In the genomic region with DNA sequence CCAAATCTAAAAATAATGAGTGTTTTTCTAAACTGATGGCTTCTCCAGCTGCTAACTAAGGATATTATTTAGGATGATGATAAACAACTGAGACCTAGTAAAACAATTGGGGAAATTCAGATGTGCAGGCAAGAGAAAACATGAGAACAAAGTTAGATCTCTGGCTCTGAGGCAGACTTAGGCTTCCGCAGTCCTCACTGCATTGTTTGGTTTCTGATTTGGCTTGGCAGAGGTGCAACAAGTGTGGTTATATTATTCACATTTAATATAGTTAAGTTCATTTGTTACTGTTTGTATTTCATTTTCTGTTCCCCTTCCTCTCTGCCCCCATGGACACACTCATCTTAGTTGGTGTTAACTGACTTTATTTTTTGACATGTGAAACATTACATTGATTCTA, we compare ENCODE assay signal across 2 cellular contexts.
TF ChIP-seq lines count a peak whose summit lies in the region.

No MANE protein-coding gene starts in this region.

TF ChIP-seq in liver, 16 proteins besides CTCF, POLR2A, EP300 and RAD21 (continued from another document):
- TF ChIP-seq FOXA2 (IDR thresholded peaks at IDR 0.05) (no peak), NR2F2 (IDR thresholded peaks at IDR 0.05) (no peak), GABPA (IDR thresholded peaks at IDR 0.05 in 1 of 2, conservative IDR thresholded peaks at IDR 0.05 in 1 of 2) (no peak), FOXA1 (IDR thresholded peaks at IDR 0.05) (no peak), RXRA (IDR thresholded peaks at IDR 0.05) (no peak), YY1 (IDR thresholded peaks at IDR 0.05) (no peak), HNF4A (conservative IDR thresholded peaks at IDR 0.05) (no peak), SP1 (IDR thresholded peaks at IDR 0.05) (no peak), HNF4G (IDR thresholded peaks at IDR 0.05) (no peak), TAF1 (conservative IDR thresholded peaks at IDR 0.05) (no peak)
- TF ChIP-seq, protein P1, sequence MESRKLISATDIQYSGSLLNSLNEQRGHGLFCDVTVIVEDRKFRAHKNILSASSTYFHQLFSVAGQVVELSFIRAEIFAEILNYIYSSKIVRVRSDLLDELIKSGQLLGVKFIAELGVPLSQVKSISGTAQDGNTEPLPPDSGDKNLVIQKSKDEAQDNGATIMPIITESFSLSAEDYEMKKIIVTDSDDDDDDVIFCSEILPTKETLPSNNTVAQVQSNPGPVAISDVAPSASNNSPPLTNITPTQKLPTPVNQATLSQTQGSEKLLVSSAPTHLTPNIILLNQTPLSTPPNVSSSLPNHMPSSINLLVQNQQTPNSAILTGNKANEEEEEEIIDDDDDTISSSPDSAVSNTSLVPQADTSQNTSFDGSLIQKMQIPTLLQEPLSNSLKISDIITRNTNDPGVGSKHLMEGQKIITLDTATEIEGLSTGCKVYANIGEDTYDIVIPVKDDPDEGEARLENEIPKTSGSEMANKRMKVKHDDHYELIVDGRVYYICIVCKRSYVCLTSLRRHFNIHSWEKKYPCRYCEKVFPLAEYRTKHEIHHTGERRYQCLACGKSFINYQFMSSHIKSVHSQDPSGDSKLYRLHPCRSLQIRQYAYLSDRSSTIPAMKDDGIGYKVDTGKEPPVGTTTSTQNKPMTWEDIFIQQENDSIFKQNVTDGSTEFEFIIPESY (IDR thresholded peaks at IDR 0.05): no peak
- TF ChIP-seq, protein P2, sequence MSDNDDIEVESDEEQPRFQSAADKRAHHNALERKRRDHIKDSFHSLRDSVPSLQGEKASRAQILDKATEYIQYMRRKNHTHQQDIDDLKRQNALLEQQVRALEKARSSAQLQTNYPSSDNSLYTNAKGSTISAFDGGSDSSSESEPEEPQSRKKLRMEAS (IDR thresholded peaks at IDR 0.05): no peak
- TF ChIP-seq, protein P3, sequence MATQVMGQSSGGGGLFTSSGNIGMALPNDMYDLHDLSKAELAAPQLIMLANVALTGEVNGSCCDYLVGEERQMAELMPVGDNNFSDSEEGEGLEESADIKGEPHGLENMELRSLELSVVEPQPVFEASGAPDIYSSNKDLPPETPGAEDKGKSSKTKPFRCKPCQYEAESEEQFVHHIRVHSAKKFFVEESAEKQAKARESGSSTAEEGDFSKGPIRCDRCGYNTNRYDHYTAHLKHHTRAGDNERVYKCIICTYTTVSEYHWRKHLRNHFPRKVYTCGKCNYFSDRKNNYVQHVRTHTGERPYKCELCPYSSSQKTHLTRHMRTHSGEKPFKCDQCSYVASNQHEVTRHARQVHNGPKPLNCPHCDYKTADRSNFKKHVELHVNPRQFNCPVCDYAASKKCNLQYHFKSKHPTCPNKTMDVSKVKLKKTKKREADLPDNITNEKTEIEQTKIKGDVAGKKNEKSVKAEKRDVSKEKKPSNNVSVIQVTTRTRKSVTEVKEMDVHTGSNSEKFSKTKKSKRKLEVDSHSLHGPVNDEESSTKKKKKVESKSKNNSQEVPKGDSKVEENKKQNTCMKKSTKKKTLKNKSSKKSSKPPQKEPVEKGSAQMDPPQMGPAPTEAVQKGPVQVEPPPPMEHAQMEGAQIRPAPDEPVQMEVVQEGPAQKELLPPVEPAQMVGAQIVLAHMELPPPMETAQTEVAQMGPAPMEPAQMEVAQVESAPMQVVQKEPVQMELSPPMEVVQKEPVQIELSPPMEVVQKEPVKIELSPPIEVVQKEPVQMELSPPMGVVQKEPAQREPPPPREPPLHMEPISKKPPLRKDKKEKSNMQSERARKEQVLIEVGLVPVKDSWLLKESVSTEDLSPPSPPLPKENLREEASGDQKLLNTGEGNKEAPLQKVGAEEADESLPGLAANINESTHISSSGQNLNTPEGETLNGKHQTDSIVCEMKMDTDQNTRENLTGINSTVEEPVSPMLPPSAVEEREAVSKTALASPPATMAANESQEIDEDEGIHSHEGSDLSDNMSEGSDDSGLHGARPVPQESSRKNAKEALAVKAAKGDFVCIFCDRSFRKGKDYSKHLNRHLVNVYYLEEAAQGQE (IDR thresholded peaks at IDR 0.05): no peak

TF ChIP-seq in HepG2, 621 proteins besides CTCF, POLR2A, EP300 and RAD21:
- TF ChIP-seq, protein P4, sequence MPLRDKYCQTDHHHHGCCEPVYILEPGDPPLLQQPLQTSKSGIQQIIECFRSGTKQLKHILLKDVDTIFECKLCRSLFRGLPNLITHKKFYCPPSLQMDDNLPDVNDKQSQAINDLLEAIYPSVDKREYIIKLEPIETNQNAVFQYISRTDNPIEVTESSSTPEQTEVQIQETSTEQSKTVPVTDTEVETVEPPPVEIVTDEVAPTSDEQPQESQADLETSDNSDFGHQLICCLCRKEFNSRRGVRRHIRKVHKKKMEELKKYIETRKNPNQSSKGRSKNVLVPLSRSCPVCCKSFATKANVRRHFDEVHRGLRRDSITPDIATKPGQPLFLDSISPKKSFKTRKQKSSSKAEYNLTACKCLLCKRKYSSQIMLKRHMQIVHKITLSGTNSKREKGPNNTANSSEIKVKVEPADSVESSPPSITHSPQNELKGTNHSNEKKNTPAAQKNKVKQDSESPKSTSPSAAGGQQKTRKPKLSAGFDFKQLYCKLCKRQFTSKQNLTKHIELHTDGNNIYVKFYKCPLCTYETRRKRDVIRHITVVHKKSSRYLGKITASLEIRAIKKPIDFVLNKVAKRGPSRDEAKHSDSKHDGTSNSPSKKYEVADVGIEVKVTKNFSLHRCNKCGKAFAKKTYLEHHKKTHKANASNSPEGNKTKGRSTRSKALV (CRISPR knock-in tag; IDR thresholded peaks at IDR 0.05): no peak
- TF ChIP-seq, protein P5, sequence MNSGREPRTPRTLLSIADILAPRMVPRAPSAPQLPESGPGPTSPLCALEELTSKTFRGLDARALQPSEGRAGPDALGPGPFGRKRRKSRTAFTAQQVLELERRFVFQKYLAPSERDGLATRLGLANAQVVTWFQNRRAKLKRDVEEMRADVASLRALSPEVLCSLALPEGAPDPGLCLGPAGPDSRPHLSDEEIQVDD (CRISPR knock-in tag; IDR thresholded peaks at IDR 0.05; ENCODE audit: borderline replicate concordance): no peak
- TF ChIP-seq, protein P6, sequence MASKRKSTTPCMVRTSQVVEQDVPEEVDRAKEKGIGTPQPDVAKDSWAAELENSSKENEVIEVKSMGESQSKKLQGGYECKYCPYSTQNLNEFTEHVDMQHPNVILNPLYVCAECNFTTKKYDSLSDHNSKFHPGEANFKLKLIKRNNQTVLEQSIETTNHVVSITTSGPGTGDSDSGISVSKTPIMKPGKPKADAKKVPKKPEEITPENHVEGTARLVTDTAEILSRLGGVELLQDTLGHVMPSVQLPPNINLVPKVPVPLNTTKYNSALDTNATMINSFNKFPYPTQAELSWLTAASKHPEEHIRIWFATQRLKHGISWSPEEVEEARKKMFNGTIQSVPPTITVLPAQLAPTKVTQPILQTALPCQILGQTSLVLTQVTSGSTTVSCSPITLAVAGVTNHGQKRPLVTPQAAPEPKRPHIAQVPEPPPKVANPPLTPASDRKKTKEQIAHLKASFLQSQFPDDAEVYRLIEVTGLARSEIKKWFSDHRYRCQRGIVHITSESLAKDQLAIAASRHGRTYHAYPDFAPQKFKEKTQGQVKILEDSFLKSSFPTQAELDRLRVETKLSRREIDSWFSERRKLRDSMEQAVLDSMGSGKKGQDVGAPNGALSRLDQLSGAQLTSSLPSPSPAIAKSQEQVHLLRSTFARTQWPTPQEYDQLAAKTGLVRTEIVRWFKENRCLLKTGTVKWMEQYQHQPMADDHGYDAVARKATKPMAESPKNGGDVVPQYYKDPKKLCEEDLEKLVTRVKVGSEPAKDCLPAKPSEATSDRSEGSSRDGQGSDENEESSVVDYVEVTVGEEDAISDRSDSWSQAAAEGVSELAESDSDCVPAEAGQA (IDR thresholded peaks at IDR 0.05; ENCODE audit: low read depth): no peak
- TF ChIP-seq, protein P6 (CRISPR knock-in tag; IDR thresholded peaks at IDR 0.05; ENCODE audit: borderline replicate concordance): no peak
- TF ChIP-seq ZNF17 (CRISPR knock-in tag; IDR thresholded peaks at IDR 0.05) (no peak), ZSCAN29 (CRISPR knock-in tag; conservative IDR thresholded peaks at IDR 0.05) (no peak), PAF1 (CRISPR knock-in tag; IDR thresholded peaks at IDR 0.05) (no peak), ZNF350 (CRISPR knock-in tag; IDR thresholded peaks at IDR 0.05; ENCODE audit: borderline replicate concordance, low read depth) (no peak), HNF4A (CRISPR knock-in tag; IDR thresholded peaks at IDR 0.05) (no peak), NFATC3 (CRISPR knock-in tag; IDR thresholded peaks at IDR 0.05) (no peak), ZNF331 (CRISPR knock-in tag; IDR thresholded peaks at IDR 0.05) (no peak), JUNB (CRISPR knock-in tag; IDR thresholded peaks at IDR 0.05; ENCODE audit: borderline replicate concordance) (no peak), ZNF577 (CRISPR knock-in tag; IDR thresholded peaks at IDR 0.05; ENCODE audit: borderline replicate concordance, low read depth) (no peak), MXD4 (CRISPR knock-in tag; IDR thresholded peaks at IDR 0.05) (no peak), CAMTA2 (CRISPR knock-in tag; IDR thresholded peaks at IDR 0.05; ENCODE audit: borderline replicate concordance) (no peak), ZSCAN25 (CRISPR knock-in tag; IDR thresholded peaks at IDR 0.05) (no peak), SOX6 (IDR thresholded peaks at IDR 0.05) (no peak), SOX6 (CRISPR knock-in tag; IDR thresholded peaks at IDR 0.05) (no peak), SAFB2 (CRISPR knock-in tag; IDR thresholded peaks at IDR 0.05; ENCODE audit: borderline replicate concordance, low read depth) (no peak)
- TF ChIP-seq, protein P7, sequence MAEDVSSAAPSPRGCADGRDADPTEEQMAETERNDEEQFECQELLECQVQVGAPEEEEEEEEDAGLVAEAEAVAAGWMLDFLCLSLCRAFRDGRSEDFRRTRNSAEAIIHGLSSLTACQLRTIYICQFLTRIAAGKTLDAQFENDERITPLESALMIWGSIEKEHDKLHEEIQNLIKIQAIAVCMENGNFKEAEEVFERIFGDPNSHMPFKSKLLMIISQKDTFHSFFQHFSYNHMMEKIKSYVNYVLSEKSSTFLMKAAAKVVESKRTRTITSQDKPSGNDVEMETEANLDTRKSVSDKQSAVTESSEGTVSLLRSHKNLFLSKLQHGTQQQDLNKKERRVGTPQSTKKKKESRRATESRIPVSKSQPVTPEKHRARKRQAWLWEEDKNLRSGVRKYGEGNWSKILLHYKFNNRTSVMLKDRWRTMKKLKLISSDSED (CRISPR knock-in tag; IDR thresholded peaks at IDR 0.05): no peak
